Comparison of ENCODE assay signal across 1 cellular context in genomic region chr1:54120698-54121481, GRCh38.
TF ChIP-seq lines count a peak whose summit lies in the region.

No MANE protein-coding gene starts in this region.

TF ChIP-seq in GM23338, 12 proteins besides CTCF, POLR2A, EP300 and RAD21 (continued from another document):
- TF ChIP-seq ZNF462 (CRISPR knock-in tag; IDR thresholded peaks at IDR 0.05) = no peak
- no peak for TF ChIP-seq JUNB (IDR thresholded peaks at IDR 0.05; ENCODE audit: unreplicated experiment)
- TF ChIP-seq EZH2 (IDR thresholded peaks at IDR 0.05; ENCODE audit: low read depth, unreplicated experiment) = no peak
- TF ChIP-seq EZH2phosphoT487 (IDR thresholded peaks at IDR 0.05; ENCODE audit: unreplicated experiment) = no peak
- TF ChIP-seq CREB1 (CRISPR knock-in tag; IDR thresholded peaks at IDR 0.05; ENCODE audit: low read depth) = no peak
- no peak for TF ChIP-seq ETS1 (IDR thresholded peaks at IDR 0.05)
- no peak for TF ChIP-seq POLR2AphosphoS5 (IDR thresholded peaks at IDR 0.05; ENCODE audit: low read depth)
- no peak for TF ChIP-seq ZNF114 (CRISPR knock-in tag; IDR thresholded peaks at IDR 0.05)
- no peak for TF ChIP-seq STAT1 (IDR thresholded peaks at IDR 0.05; ENCODE audit: unreplicated experiment)
- TF ChIP-seq ZNF331 (CRISPR knock-in tag; IDR thresholded peaks at IDR 0.05; ENCODE audit: low read depth) = no peak
